In the genomic region with DNA sequence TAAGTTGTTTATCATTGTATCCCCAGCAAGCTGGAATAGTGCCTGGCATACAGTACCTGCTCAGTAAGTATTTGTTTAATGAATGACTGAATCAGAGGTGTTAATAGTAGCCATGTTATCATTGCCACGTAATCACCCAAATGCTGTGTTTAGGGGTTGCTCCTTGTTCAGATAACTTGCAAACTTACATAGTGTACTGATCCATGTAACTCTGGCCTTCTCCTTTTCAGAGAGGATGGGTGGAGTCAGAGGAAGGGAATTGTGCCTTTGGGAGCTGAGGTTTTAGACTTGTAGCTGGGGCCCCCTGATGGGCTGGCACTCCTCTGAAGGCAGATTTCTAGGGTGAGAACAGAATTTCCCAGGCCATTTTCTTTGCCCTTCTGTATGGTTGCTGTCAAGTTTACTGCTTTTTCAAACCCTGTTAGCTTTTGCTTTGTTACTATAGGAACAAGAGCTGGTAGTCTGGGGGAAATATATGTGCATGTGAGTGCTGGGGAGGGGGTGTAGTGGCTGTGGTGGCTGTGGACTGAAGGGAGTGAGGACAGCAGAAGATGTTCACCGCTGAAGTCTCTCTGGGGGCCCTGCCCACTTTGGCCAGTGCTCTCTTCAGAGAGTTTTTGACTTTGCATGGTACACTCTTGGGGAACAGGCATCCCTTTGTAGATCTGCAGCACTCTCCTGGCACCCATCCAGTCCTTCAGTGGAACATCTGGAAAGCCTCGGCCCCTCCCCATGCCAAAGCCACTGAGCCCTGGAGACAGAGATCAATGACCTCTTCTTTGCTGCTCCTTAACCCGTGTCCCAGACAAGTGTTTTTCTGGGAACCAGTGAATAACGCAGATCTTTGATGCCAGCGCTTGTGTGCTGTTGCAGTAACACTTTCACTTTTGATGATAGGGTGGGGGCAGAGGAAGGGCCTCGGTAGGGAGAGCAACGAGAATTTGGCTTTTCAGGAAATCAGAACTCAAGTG, we compare ENCODE assay signal across 8 cellular contexts.
DNase-seq lines count a peak whose midpoint lies in the region; ATAC-seq and TF ChIP-seq lines count a peak whose summit lies in the region.

No MANE protein-coding gene starts in this region.

- H3K27me3 ChIP-seq in SJSA1 (replicated peaks) (no peaks in the 10 kb centered on the region), tibial nerve (no peaks in the 10 kb centered on the region)

- DNase-seq in NCI-H2196 (lab: John Stamatoyannopoulos, UW; ENCODE audit: unreplicated experiment) (peak; percentile 47), NCI-H2196 treated with DMSO at 0.1 percent for 48 hours (lab: John Stamatoyannopoulos, UW; ENCODE audit: unreplicated experiment) (no peak), SJSA1 (ENCODE audit: low read depth in 1 of 2, low spot score in 2 of 2) (peak in 1 of 2 experiments; percentile 25), coronary artery (ENCODE audit: low spot score) (no peak), tibial nerve (ENCODE audit: low spot score in 2 of 2) (peak; percentile 74 to 81), germinal center (ENCODE audit: low spot score) (no peak)

- no peak for ATAC-seq in GM21723 (IDR thresholded peaks at IDR 0.05; ENCODE audit: unreplicated experiment)

- peak overlapping the region; percentile 13 for H3K4me3 ChIP-seq in SJSA1
- peak overlapping the region; percentile 69 for H3K4me3 ChIP-seq in coronary artery
- H3K4me3 ChIP-seq in mesodermal cell (ENCODE audit: extremely low read depth, insufficient read depth, low read length, poor library complexity, severe bottlenecking), result no peak overlapping the region
- H3K4me3 ChIP-seq in tibial nerve, result peak overlapping the region; percentile 5 to 41 (median 26)

- no peak for TF ChIP-seq CTCF in coronary artery (IDR thresholded peaks at IDR 0.05)
- peak in 1 of 5 experiments; percentile 21 for TF ChIP-seq CTCF in tibial nerve (IDR thresholded peaks at IDR 0.05)

- no peaks in the 10 kb centered on the region for H3K9me3 ChIP-seq in SJSA1 (replicated peaks)
- no peaks in the 10 kb centered on the region for H3K9me3 ChIP-seq in mesodermal cell (ENCODE audit: control insufficient read depth, low read length)
- no peaks in the 10 kb centered on the region for H3K9me3 ChIP-seq in tibial nerve

- H3K4me1 ChIP-seq in SJSA1 (replicated peaks) (peaks cover 13% of the 10 kb centered on the region), mesodermal cell (ENCODE audit: control insufficient read depth, insufficient read depth, low read length, poor library complexity, severe bottlenecking) (peaks cover 10% of the 10 kb centered on the region), tibial nerve (peaks cover 0 to 55% (median 22%) of the 10 kb centered on the region in 4 donors)

- H3K27ac ChIP-seq in SJSA1, result no peak overlapping the region
- peak overlapping the region in 1 of 2 donors; percentile 56 for H3K27ac ChIP-seq in coronary artery
- peak overlapping the region; percentile 7 for H3K27ac ChIP-seq in mesodermal cell (ENCODE audit: low read depth, low read length, severe bottlenecking)
- H3K27ac ChIP-seq in tibial nerve, result peak overlapping the region; percentile 52 to 83 (median 68)

- peak in 1 of 2 donors; percentile 83 for TF ChIP-seq EP300 in tibial nerve (IDR thresholded peaks at IDR 0.05)

- WGBS in mesodermal cell (ENCODE audit: insufficient coverage in 2 of 2), 2 experiments, result 81 to 92% methylated on average over 6 to 7 of the region's 8 CpGs
- WGBS in tibial nerve, 2 donors, result 2 to 5% methylated on average over 8 of the region's 8 CpGs

- H3K36me3 ChIP-seq in SJSA1 (no peaks in the 10 kb centered on the region), mesodermal cell (ENCODE audit: control insufficient read depth, insufficient read depth, low read length) (no peaks in the 10 kb centered on the region), tibial nerve (no peaks in the 10 kb centered on the region)

- TF ChIP-seq POLR2A in tibial nerve (IDR thresholded peaks at IDR 0.05), result no peak

Comparison
In these comparisons a context has a peak if more than half of its experiments do, and no peak if none do; other contexts are left out.
1. DNase-seq: peak in NCI-H2196 (single experiment) and tibial nerve (2 of 2); none in NCI-H2196 treated with DMSO at 0.1 percent for 48 hours (single experiment), coronary artery (single experiment) and germinal center (single experiment).